ENCODE assay signal across 25 cellular contexts in the genomic region with DNA sequence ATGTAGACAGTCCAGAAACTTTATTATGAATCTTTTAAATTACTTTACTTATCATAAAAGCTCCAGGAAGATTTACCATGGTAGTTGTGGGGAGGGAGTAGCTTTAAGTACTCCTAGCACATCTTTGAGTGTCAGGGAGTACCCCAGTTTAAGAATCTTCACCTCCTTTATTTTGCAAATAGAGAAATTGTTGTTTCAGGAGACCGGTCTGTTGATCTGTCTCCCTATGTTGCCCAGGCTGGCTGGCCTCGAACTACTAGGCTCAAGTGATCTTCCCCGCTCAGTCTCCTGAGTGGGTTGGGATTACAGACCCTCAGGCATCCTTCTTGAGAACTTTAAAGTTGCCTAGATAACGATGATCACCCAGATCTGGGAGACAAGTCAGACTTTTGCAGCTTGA.
"Had no signal": no experiment of that assay in that cellular context is flagged by ENCODE, and none has a peak within 500 bp of the region (broad histone marks: within the 10 kb centered on the region; RNA-seq: fewer than 3 reads in every experiment).

No MANE protein-coding gene starts in this region.

- H3K27me3 Mint-ChIP-seq: effector memory CD8-positive, alpha-beta T cell; naive B cell; natural killer cell treated with Interleukin-12 subunit alpha and Interleukin-12 subunit beta and Interleukin-15 and Interleukin-18, amount 100 ng/mL, for 72 hours; progenitor cell of endocrine pancreas; stimulated activated naive B cell treated with anti-CD40 and anti-IgM and Interleukin-4, amounts not matched to agents 10 μg/mL and 1 μg/mL and 100 μg/mL, for 72 hours; stimulated activated naive CD8-positive, alpha-beta T cell treated with anti-CD3 and anti-CD28 coated beads, Interleukin-15, amount 100 ng/mL, for 72 hours had no signal

- H3K9me3 Mint-ChIP-seq: effector memory CD8-positive, alpha-beta T cell; naive B cell; natural killer cell treated with Interleukin-12 subunit alpha and Interleukin-12 subunit beta and Interleukin-15 and Interleukin-18, amount 100 ng/mL, for 72 hours; neural crest cell; stimulated activated naive B cell treated with anti-CD40 and anti-IgM and Interleukin-4, amounts not matched to agents 10 μg/mL and 1 μg/mL and 100 μg/mL, for 72 hours; stimulated activated naive CD8-positive, alpha-beta T cell treated with anti-CD3 and anti-CD28 coated beads, Interleukin-15, amount 100 ng/mL, for 72 hours had no signal

- H3K36me3 ChIP-seq: neutrophil, right lobe of liver, suprapubic skin, transverse colon, vagina had no signal

- H3K27me3 ChIP-seq: neutrophil, right lobe of liver, suprapubic skin, transverse colon, vagina had no signal

- H3K27ac ChIP-seq: neutrophil, parathyroid adenoma, right lobe of liver, suprapubic skin, transverse colon, vagina had no signal

- DNase-seq: cortex of kidney; effector memory CD8-positive, alpha-beta T cell; hypothalamus; mesenchymal stem cell; mucosa of descending colon; naive B cell; right lobe of liver; small intestine; stimulated activated CD4-positive, alpha-beta T cell treated with anti-CD3 and anti-CD28 coated beads, Interleukin-15, amount 100 ng/mL, for 24 hours; stimulated activated CD4-positive, alpha-beta T cell treated with anti-CD3 and anti-CD28 coated beads, Interleukin-2, amount 100 ng/mL, for 48 hours; stimulated activated naive B cell treated with anti-CD40 and anti-IgM and Interleukin-4, amounts not matched to agents 10 μg/mL and 1 μg/mL and 100 μg/mL, for 72 hours; stimulated activated naive CD8-positive, alpha-beta T cell treated with anti-CD3 and anti-CD28 coated beads, Interleukin-15, amount 100 ng/mL, for 72 hours; transverse colon had no signal

- H3K9ac ChIP-seq: parathyroid adenoma had no signal

- FAIRE-seq: frontal cortex, keratinocyte, small intestine had no signal

- H3K27ac Mint-ChIP-seq: natural killer cell treated with Interleukin-12 subunit alpha and Interleukin-12 subunit beta and Interleukin-15 and Interleukin-18, amount 100 ng/mL, for 72 hours; stimulated activated naive B cell treated with anti-CD40 and anti-IgM and Interleukin-4, amounts not matched to agents 10 μg/mL and 1 μg/mL and 100 μg/mL, for 72 hours had no signal

- H3K4me3 ChIP-seq: lung, mucosa of descending colon, right lobe of liver, suprapubic skin, transverse colon, vagina had no signal

- H3K36me3 Mint-ChIP-seq: naive B cell; natural killer cell treated with Interleukin-12 subunit alpha and Interleukin-12 subunit beta and Interleukin-15 and Interleukin-18, amount 100 ng/mL, for 72 hours had no signal

- H2AFZ ChIP-seq: parathyroid adenoma had no signal

- ATAC-seq: effector memory CD8-positive, alpha-beta T cell; left lobe of liver; mucosa of descending colon; natural killer cell treated with Interleukin-12 subunit alpha and Interleukin-12 subunit beta and Interleukin-15 and Interleukin-18, amount 100 ng/mL, for 72 hours; right lobe of liver; stimulated activated naive B cell treated with anti-CD40 and anti-IgM and Interleukin-4, amounts not matched to agents 10 μg/mL and 1 μg/mL and 100 μg/mL, for 72 hours; stimulated activated naive CD8-positive, alpha-beta T cell treated with anti-CD3 and anti-CD28 coated beads, Interleukin-15, amount 100 ng/mL, for 72 hours had no signal

- H3K4me3 Mint-ChIP-seq: mesothelial cell of epicardium; naive B cell; natural killer cell treated with Interleukin-12 subunit alpha and Interleukin-12 subunit beta and Interleukin-15 and Interleukin-18, amount 100 ng/mL, for 72 hours; neural crest cell; stimulated activated naive B cell treated with anti-CD40 and anti-IgM and Interleukin-4, amounts not matched to agents 10 μg/mL and 1 μg/mL and 100 μg/mL, for 72 hours; stimulated activated naive CD8-positive, alpha-beta T cell treated with anti-CD3 and anti-CD28 coated beads, Interleukin-15, amount 100 ng/mL, for 72 hours had no signal

- H3K9me3 ChIP-seq: mucosa of descending colon, neutrophil, right lobe of liver, suprapubic skin, transverse colon, vagina had no signal
